Comparison of ENCODE assay signal across 2 cellular contexts in the genomic region with DNA sequence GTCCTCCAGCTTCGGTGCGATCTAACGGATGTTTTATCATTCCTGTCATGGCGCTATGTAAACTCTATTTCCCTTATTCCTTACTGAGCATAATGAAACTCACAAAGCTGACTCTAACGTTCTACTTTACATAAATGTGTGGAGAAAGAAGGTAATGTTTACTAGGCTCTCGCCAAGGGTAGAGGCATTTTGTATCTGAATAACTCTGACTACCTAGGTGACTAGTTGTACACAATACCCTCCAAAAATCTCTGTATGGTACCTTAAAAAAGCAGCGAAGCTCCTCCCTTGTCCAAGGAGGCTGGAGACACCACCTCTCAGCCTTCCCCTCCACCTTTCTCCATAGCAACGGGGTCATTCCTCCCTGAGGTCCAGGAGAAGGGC.
TF ChIP-seq lines count a peak whose summit lies in the region.

No MANE protein-coding gene starts in this region.

TF ChIP-seq in H1, 55 proteins besides CTCF, POLR2A, EP300 and RAD21:
- TF ChIP-seq TBP (IDR thresholded peaks at IDR 0.05; ENCODE audit: low read depth, low read length) (0 out of 2 replicates have a peak, but pooled peaks have one; percentile 32), SP1 (IDR thresholded peaks at IDR 0.05; ENCODE audit: low read depth, low read length) (no peak)

TF ChIP-seq in GM12891, 5 proteins besides CTCF, POLR2A, EP300 and RAD21:
- TF ChIP-seq TAF1 (IDR thresholded peaks at IDR 0.05; ENCODE audit: low read depth, low read length) = no peak
- no peak for TF ChIP-seq PAX5 (IDR thresholded peaks at IDR 0.05; ENCODE audit: insufficient read depth, low read length, severe bottlenecking)
- TF ChIP-seq POLR2AphosphoS5 (IDR thresholded peaks at IDR 0.05; ENCODE audit: low read depth, low read length) = no peak
- no peak for TF ChIP-seq POU2F2 (IDR thresholded peaks at IDR 0.05; ENCODE audit: low read depth, low read length)
- no peak for TF ChIP-seq SPI1 (IDR thresholded peaks at IDR 0.05; ENCODE audit: low read depth, low read length)
